10 cellular contexts compared by ENCODE assay signal in the genomic region with DNA sequence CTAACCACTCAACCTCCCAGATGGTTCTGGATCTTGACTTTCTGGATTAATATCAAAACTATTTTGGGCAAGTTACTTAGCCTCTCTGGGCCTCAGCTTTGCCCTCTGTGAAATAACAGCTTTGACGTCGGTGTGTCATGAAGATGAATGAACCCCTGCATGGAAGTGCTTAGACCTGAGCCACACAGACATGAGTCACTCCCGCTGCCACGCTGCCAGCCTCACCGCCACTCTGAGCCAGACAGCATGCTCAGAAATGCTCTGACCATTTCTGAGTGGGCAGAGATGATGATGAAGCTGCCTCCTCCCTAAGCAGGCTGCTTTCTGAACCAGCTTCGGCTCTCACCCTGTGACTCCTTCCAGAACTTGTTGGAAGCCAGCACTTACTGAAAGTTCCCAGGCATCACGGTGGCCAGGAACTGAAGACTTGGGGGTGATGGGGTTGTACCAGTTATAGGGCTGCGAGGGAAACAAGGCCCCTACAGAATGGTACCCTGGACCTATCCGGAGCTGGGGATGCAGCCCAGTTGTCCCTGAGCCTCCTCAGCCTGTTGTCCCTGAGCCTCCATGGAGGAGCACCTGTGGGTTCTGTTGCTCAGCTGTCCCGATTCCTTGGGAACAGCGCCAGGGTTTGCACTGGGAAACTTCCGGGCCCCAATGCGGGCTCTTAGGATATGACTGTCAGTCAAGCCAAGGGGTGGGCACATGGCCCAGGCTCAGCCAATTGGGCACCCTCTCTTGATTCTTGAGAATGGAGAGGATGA. TPM values are rescaled to one million over a fixed set of nuclear protein-coding genes. Genes with fewer than 3 reads are reported as not detected.
DNase-seq lines count a peak whose midpoint lies in the region; ATAC-seq, FAIRE-seq and TF ChIP-seq lines count a peak whose summit lies in the region.
"Had no signal": no experiment of that assay in that cellular context is flagged by ENCODE, and none has a peak within 500 bp of the region (broad histone marks: within the 10 kb centered on the region; RNA-seq: fewer than 3 reads in every experiment).

No MANE protein-coding gene starts in this region.

- H3K4me3 ChIP-seq in A549: no peak overlapping the region
- H3K4me3 ChIP-seq in IMR-90 (ENCODE audit: insufficient read depth, low read depth, low read length): no peak overlapping the region
- no peak overlapping the region for H3K4me3 ChIP-seq in left lung
- H3K4me3 ChIP-seq in vagina: no peak overlapping the region
- no peak overlapping the region for H3K4me3 ChIP-seq in lower leg skin (ENCODE audit: low read depth, poor library complexity, severe bottlenecking)

- H3K4ac ChIP-seq in IMR-90 (ENCODE audit: low read depth, low read length): peak overlapping the region; percentile 33; the same call in 1 of the 2 replicates

- H3K14ac ChIP-seq in IMR-90 (replicated peaks; ENCODE audit: low read depth, low read length): no peak overlapping the region

- POLR2A ChIA-PET in A549 (lab: Yijun Ruan, JAX) (no interaction called here), IMR-90 (lab: Charles Lee; ENCODE audit: unreplicated experiment) (no interaction called here), GM10248 (lab: Yijun Ruan, JAX) (interaction anchor here (0.6 kb wide), 2 partner anchors 20 to 33 kb away, joined by 3 to 5 read pairs; no protein-coding TSS in a partner anchor)

- H4K91ac ChIP-seq in IMR-90 (ENCODE audit: insufficient read depth, low read depth, low read length): peak overlapping the region; percentile 48; the same call in 1 of the 2 replicates

- no peak overlapping the region for H2AK9ac ChIP-seq in IMR-90 (replicated peaks; ENCODE audit: low read depth, low read length, poor library complexity)

- H3K9me3 Mint-ChIP-seq in activated naive CD8-positive, alpha-beta T cell treated with anti-CD3 and anti-CD28 coated beads, Interleukin-2, amount 50 U/mL, for 24 hours: no peaks in the 10 kb centered on the region
- H3K9me3 Mint-ChIP-seq: nephron had no signal

- peak overlapping the region; percentile 55 to 68; a peak in 3 of 4 replicates for H4K8ac ChIP-seq in IMR-90 (ENCODE audit: low read depth in 2 of 2, low read length in 2 of 2)

- H3K4me2 ChIP-seq in A549: peak overlapping the region; percentile 27
- H3K4me2 ChIP-seq in IMR-90 (ENCODE audit: low read depth, low read length): peak overlapping the region; percentile 7

- no TSS peak for BruUV-seq in IMR-90 (replicated peaks; lab: Mats Ljungman, UMichigan)

- peaks cover 3% of the 10 kb centered on the region; the same call in 1 of the 2 replicates for H3K27me3 ChIP-seq in IMR-90 (ENCODE audit: control insufficient read depth, insufficient read depth, low read length)
- peaks cover 0 to 32% of the 10 kb centered on the region in 2 donors for H3K27me3 ChIP-seq in left lung
- no peaks in the 10 kb centered on the region for H3K27me3 ChIP-seq in vagina

- no peak for TF ChIP-seq RAD21 in A549 (conservative IDR thresholded peaks at IDR 0.05 in 1 of 2, IDR thresholded peaks at IDR 0.05 in 1 of 2)
- peak; percentile 21; the same call in 1 of the 2 replicates for TF ChIP-seq RAD21 in IMR-90 (IDR thresholded peaks at IDR 0.05; ENCODE audit: low read length)

- H2AK5ac ChIP-seq in IMR-90 (ENCODE audit: low read depth, low read length): peak overlapping the region; percentile 35; the same call in 1 of the 2 replicates

- 44% methylated on average over 13 of the region's 13 CpGs for WGBS in A549 (ENCODE audit: missing lambda C conversion rate)
- 23% methylated on average over 7 of the region's 13 CpGs; no CpG with 5 or more reads in 1 of the 2 experiments for WGBS in IMR-90 (ENCODE audit: extremely low coverage in 2 of 2, insufficient read length in 1 of 2), 2 experiments
- WGBS in lower leg skin, 2 donors: 25 to 40% methylated on average over 11 to 13 of the region's 13 CpGs

- no peak for TF ChIP-seq CTCF in A549 (IDR thresholded peaks at IDR 0.05)
- TF ChIP-seq CTCF in IMR-90 (conservative IDR thresholded peaks at IDR 0.05; ENCODE audit: low read depth, low read length): no peak
- no peak for TF ChIP-seq CTCF in left lung (IDR thresholded peaks at IDR 0.05)
- no peak for TF ChIP-seq CTCF in vagina (IDR thresholded peaks at IDR 0.05)
- TF ChIP-seq CTCF in lower leg skin (IDR thresholded peaks at IDR 0.05): no peak
- TF ChIP-seq CTCF in GM10248 (IDR thresholded peaks at IDR 0.05; ENCODE audit: control extremely low read depth, extremely low read depth, low read depth, missing control alignments): no peak

- H2AFZ ChIP-seq in IMR-90 (replicated peaks; ENCODE audit: low read length, poor library complexity): peak overlapping the region; percentile 80

- no peak for TF ChIP-seq POLR2A in A549 (IDR thresholded peaks at IDR 0.05; ENCODE audit: low read length)
- TF ChIP-seq POLR2A in IMR-90 (IDR thresholded peaks at IDR 0.05; ENCODE audit: low read depth, low read length): peak; percentile 58; the same call in 1 of the 2 replicates
- no peak for TF ChIP-seq POLR2A in vagina (IDR thresholded peaks at IDR 0.05)
- no peak for TF ChIP-seq POLR2A in lower leg skin (IDR thresholded peaks at IDR 0.05)

- H4K5ac ChIP-seq in IMR-90 (ENCODE audit: low read depth, low read length): peak overlapping the region; percentile 13; the same call in 1 of the 2 replicates

- no peak overlapping the region for H3K9ac ChIP-seq in IMR-90 (ENCODE audit: low read depth, low read length)

- H3K4me1 ChIP-seq in A549 (peaks cover 12% of the 10 kb centered on the region; the same call in 2 of the 3 replicates), IMR-90 (ENCODE audit: control insufficient read depth, insufficient read depth, low read length) (peaks cover 7% of the 10 kb centered on the region; the same call in 1 of the 2 replicates), left lung (no peaks in the 10 kb centered on the region), vagina (peaks cover 11% of the 10 kb centered on the region)

- peaks cover 4% of the 10 kb centered on the region for H3K27me3 Mint-ChIP-seq in activated naive CD8-positive, alpha-beta T cell treated with anti-CD3 and anti-CD28 coated beads, Interleukin-2, amount 50 U/mL, for 24 hours

- ATAC-seq in A549: peak; percentile 63 to 80
- peak; percentile 77 for ATAC-seq in IMR-90 (ENCODE audit: low read depth)
- peak; percentile 92 for ATAC-seq in activated naive CD8-positive, alpha-beta T cell treated with anti-CD3 and anti-CD28 coated beads, Interleukin-2, amount 50 U/mL, for 24 hours
- peak; percentile 32 for ATAC-seq in left lung
- ATAC-seq in HG02852 (IDR thresholded peaks at IDR 0.05; ENCODE audit: unreplicated experiment): no peak

- CTCF ChIA-PET in A549 (lab: Yijun Ruan, JAX) (interaction anchor here (0.5 to 12.5 kb wide), 7 partner anchors 11 to 824 kb away, joined by 3 to 400 read pairs (median 3); no protein-coding TSS in a partner anchor), IMR-90 (lab: Yijun Ruan, JAX) (interaction anchor here (1.1 to 1.7 kb wide), 2 partner anchors 30 to 55 kb away, joined by 3 to 8 read pairs; no protein-coding TSS in a partner anchor), GM10248 (lab: Yijun Ruan, JAX) (interaction anchor here (1.2 to 17.4 kb wide), 3 partner anchors 14 to 53 kb away, joined by 5 to 664 read pairs (median 124); a partner anchor contains a TSS)

- dilution Hi-C loops in IMR-90 (cut with HindIII; ENCODE audit: low sequenced_read_pairs, unreplicated experiment): no loop called here

- H3K27ac Mint-ChIP-seq in activated naive CD8-positive, alpha-beta T cell treated with anti-CD3 and anti-CD28 coated beads, Interleukin-2, amount 50 U/mL, for 24 hours: peak overlapping the region; percentile 81
- H3K27ac Mint-ChIP-seq: nephron had no signal

- H2BK15ac ChIP-seq in IMR-90 (ENCODE audit: low read depth, low read length): 0 out of 3 replicates have a peak overlapping the region, but pooled peaks have one; percentile 17

- H3K27ac ChIP-seq in A549: peak overlapping the region in 1 of 2 experiments; percentile 75; a peak in 4 of 6 replicates
- H3K27ac ChIP-seq in IMR-90 (ENCODE audit: insufficient read depth, low read length): peak overlapping the region; percentile 21; the same call in 1 of the 2 replicates
- H3K27ac ChIP-seq in left lung: no peak overlapping the region
- peak overlapping the region; percentile 20 for H3K27ac ChIP-seq in vagina

- H3K36me3 Mint-ChIP-seq in activated naive CD8-positive, alpha-beta T cell treated with anti-CD3 and anti-CD28 coated beads, Interleukin-2, amount 50 U/mL, for 24 hours (ENCODE audit: low read depth): no peaks in the 10 kb centered on the region

- peak overlapping the region; percentile 7; the same call in 1 of the 2 replicates for H3K18ac ChIP-seq in IMR-90 (ENCODE audit: low read depth, low read length)

- no peak overlapping the region for H3K4me3 Mint-ChIP-seq in activated naive CD8-positive, alpha-beta T cell treated with anti-CD3 and anti-CD28 coated beads, Interleukin-2, amount 50 U/mL, for 24 hours
- H3K4me3 Mint-ChIP-seq: nephron had no signal

- H4K20me1 ChIP-seq in IMR-90 (ENCODE audit: insufficient read depth, low read length): no peaks in the 10 kb centered on the region

- no peak for FAIRE-seq in A549 (lab: Jason Lieb, UNC)

- no peaks in the 10 kb centered on the region for H3K9me3 ChIP-seq in A549
- H3K9me3 ChIP-seq in IMR-90 (ENCODE audit: control insufficient read depth, insufficient read depth, low read length): no peaks in the 10 kb centered on the region
- H3K9me3 ChIP-seq in left lung: no peaks in the 10 kb centered on the region
- H3K9me3 ChIP-seq in vagina: no peaks in the 10 kb centered on the region

- DNase-seq in A549 (ENCODE audit: low read depth in 1 of 2, low spot score in 1 of 2): peak; percentile 53 to 56
- DNase-seq in IMR-90: peak; percentile 88
- DNase-seq in activated naive CD8-positive, alpha-beta T cell treated with anti-CD3 and anti-CD28 coated beads, Interleukin-2, amount 50 U/mL, for 24 hours: peak; percentile 68
- DNase-seq in left lung: no peak
- no peak for DNase-seq in vagina (ENCODE audit: extremely low spot score in 2 of 2)
- no peak for DNase-seq in lower leg skin (ENCODE audit: low spot score in 2 of 2)
- no peak for DNase-seq in GM10248 (ENCODE audit: extremely low spot score)

- no peak overlapping the region for H2BK120ac ChIP-seq in IMR-90 (ENCODE audit: low read depth, low read length)

- no peaks in the 10 kb centered on the region for H3K79me1 ChIP-seq in IMR-90 (ENCODE audit: low read depth in 1 of 2, low read length in 2 of 2)

- H2BK5ac ChIP-seq in IMR-90 (ENCODE audit: low read depth, low read length, poor library complexity, severe bottlenecking): peak overlapping the region; percentile 30

- H3K56ac ChIP-seq in IMR-90 (ENCODE audit: extremely low read depth, insufficient read depth, low read length): peak overlapping the region; percentile 41; the same call in 1 of the 2 replicates

- no peak overlapping the region for H3K23ac ChIP-seq in IMR-90 (ENCODE audit: low read depth, low read length)

- in situ Hi-C loops in IMR-90 (cut with MboI; ENCODE audit: low sequenced_read_pairs): no loop called here

- no peak for TF ChIP-seq EP300 in A549 (IDR thresholded peaks at IDR 0.05)

- intact Hi-C loops in IMR-90 (cut with micrococcal nuclease): no loop called here
- intact Hi-C loops in left lung (cut with DNase I): no loop called here
- intact Hi-C loops in vagina (cut with DNase I): no loop called here
- intact Hi-C loops in lower leg skin (cut with DNase I; ENCODE audit: low total_unique reads): no loop called here

- no peak overlapping the region for H2BK20ac ChIP-seq in IMR-90 (ENCODE audit: low read depth, low read length)

- H3K36me3 ChIP-seq in IMR-90 (ENCODE audit: control insufficient read depth, insufficient read depth, low read length) (no peaks in the 10 kb centered on the region), left lung (no peaks in the 10 kb centered on the region), vagina (no peaks in the 10 kb centered on the region)

- no peaks in the 10 kb centered on the region; the same call in 1 of the 2 replicates for H3K9me1 ChIP-seq in IMR-90 (ENCODE audit: insufficient read depth, low read length)

- peaks cover 63% of the 10 kb centered on the region for H3K4me1 Mint-ChIP-seq in activated naive CD8-positive, alpha-beta T cell treated with anti-CD3 and anti-CD28 coated beads, Interleukin-2, amount 50 U/mL, for 24 hours

RNA-seq across cellular contexts. Expression of a gene that starts 2.0 kb away (rescaled TPM):
- polyA plus RNA-seq in A549 (2011; rRNA removed) (not detected in 2 replicates), A549 (2017; fragmentation: RNase III; extraction: RNeasy Plus Mini Kit Qiagen cat#74134 plus additional on column Dnase treatment) (not detected in 3 replicates), IMR-90 (2012; rRNA removed) (not detected in 2 replicates)
- polyA plus RNA-seq in A549 (2012; cell fraction: cytosol; rRNA removed): not detected in 2 replicates
- polyA plus RNA-seq in A549 (2012; cell fraction: nucleus; rRNA removed): 0.04 TPM in 1 of 2 replicates, not detected in the other
- polyA minus RNA-seq in A549 (2011; rRNA and poly(A)+ RNA removed): not detected in 2 replicates
- total RNA-seq in IMR-90 (2012; rRNA removed) (not detected in 2 replicates), left lung (not detected), vagina (not detected), lower leg skin (not detected)
- polyA plus RNA-seq in IMR-90 (2012; cell fraction: cytosol; rRNA removed): not detected in 2 replicates
- polyA plus RNA-seq in IMR-90 (2012; cell fraction: nucleus; rRNA removed; ENCODE audit: low replicate concordance): not detected in 2 replicates
- total RNA-seq: T-helper 2 cell treated with Interferon-gamma antibody and Interleukin-4, amounts not matched to agents 100 ng/mL and 5 ng/mL, for 36 hours had no signal

RNA-seq across cellular contexts. Expression of a gene that starts 18.7 kb away (rescaled TPM):
- polyA plus RNA-seq in A549 (2011; rRNA removed): 0.03 and 0.07 TPM in 2 replicates
- polyA plus RNA-seq in A549 (2012; cell fraction: cytosol; rRNA removed): 0.15 and 0.23 TPM in 2 replicates
- 0.11 and 0.52 TPM in 2 replicates for polyA plus RNA-seq in A549 (2012; cell fraction: nucleus; rRNA removed)
- 0.07 to 0.16 TPM (median 0.10 TPM) in 3 replicates for polyA plus RNA-seq in A549 (2017; fragmentation: RNase III; extraction: RNeasy Plus Mini Kit Qiagen cat#74134 plus additional on column Dnase treatment)
- not detected in 2 replicates for polyA minus RNA-seq in A549 (2011; rRNA and poly(A)+ RNA removed)
- 0.54 and 0.83 TPM in 2 replicates for total RNA-seq in IMR-90 (2012; rRNA removed)
- 0.77 and 0.98 TPM in 2 replicates for polyA plus RNA-seq in IMR-90 (2012; rRNA removed)
- 0.42 and 0.78 TPM in 2 replicates for polyA plus RNA-seq in IMR-90 (2012; cell fraction: cytosol; rRNA removed)
- polyA plus RNA-seq in IMR-90 (2012; cell fraction: nucleus; rRNA removed; ENCODE audit: low replicate concordance): 1.3 and 3.4 TPM in 2 replicates
- total RNA-seq in left lung: 1 to 10 TPM; 1.4 to 3.2 TPM
- 24.1 TPM for total RNA-seq in vagina
- 1 to 10 TPM in 2 of 4 donors, under 1 TPM in 2; 0.46 to 5.4 (median 1.8) TPM for total RNA-seq in lower leg skin

RNA-seq across cellular contexts. Expression of a gene that starts 31.0 kb away (rescaled TPM):
- 1.2 and 1.7 TPM in 2 replicates for polyA plus RNA-seq in A549 (2011; rRNA removed)
- 0.74 and 0.96 TPM in 2 replicates for polyA plus RNA-seq in A549 (2012; cell fraction: cytosol; rRNA removed)
- 0.76 and 0.77 TPM in 2 replicates for polyA plus RNA-seq in A549 (2012; cell fraction: nucleus; rRNA removed)
- polyA plus RNA-seq in A549 (2017; fragmentation: RNase III; extraction: RNeasy Plus Mini Kit Qiagen cat#74134 plus additional on column Dnase treatment): 2.2 to 2.5 TPM (median 2.4 TPM) in 3 replicates
- 2.6 and 3.3 TPM in 2 replicates for polyA minus RNA-seq in A549 (2011; rRNA and poly(A)+ RNA removed)
- total RNA-seq in IMR-90 (2012; rRNA removed): 2.2 and 2.5 TPM in 2 replicates
- polyA plus RNA-seq in IMR-90 (2012; rRNA removed): 1.0 and 1.1 TPM in 2 replicates
- polyA plus RNA-seq in IMR-90 (2012; cell fraction: cytosol; rRNA removed): 0.50 and 0.87 TPM in 2 replicates
- 0.95 and 1.3 TPM in 2 replicates for polyA plus RNA-seq in IMR-90 (2012; cell fraction: nucleus; rRNA removed; ENCODE audit: low replicate concordance)
- total RNA-seq in left lung: 1 to 10 TPM; 1.2 to 1.5 TPM
- total RNA-seq in vagina: 1.7 TPM
- 10 to 100 TPM; 12.6 to 25.0 (median 21.5) TPM for total RNA-seq in lower leg skin

Comparison
In these comparisons a context has a peak if more than half of its experiments do, and no peak if none do; other contexts are left out.
1. DNase-seq: peak in A549 (2 of 2), IMR-90 (single experiment) and activated naive CD8-positive, alpha-beta T cell treated with anti-CD3 and anti-CD28 coated beads, Interleukin-2, amount 50 U/mL, for 24 hours (single experiment); none in left lung (0 of 2), vagina (0 of 2), lower leg skin (0 of 2) and GM10248 (single experiment).
2. H3K27ac ChIP-seq: peak in IMR-90 (single experiment) and vagina (single experiment); none in left lung (0 of 2).